19 cellular contexts compared by ENCODE assay signal in genomic region chr9:69465473-69465872, GRCh38.
DNase-seq lines count a peak whose midpoint lies in the region; ATAC-seq and TF ChIP-seq lines count a peak whose summit lies in the region.
"Had no signal": no experiment of that assay in that cellular context is flagged by ENCODE, and none has a peak within 500 bp of the region (broad histone marks: within the 10 kb centered on the region; RNA-seq: fewer than 3 reads in every experiment).

No MANE protein-coding gene starts in this region.

- no peak overlapping the region for H3K4me3 ChIP-seq in BLaER1 treated with 17β-estradiol and CSF1 and Interleukin-3, amounts not matched to agents 10 nM and 100 nM
- H3K4me3 ChIP-seq in cardiac muscle cell (no peak overlapping the region), right lobe of liver (no peak overlapping the region), testis (no peak overlapping the region)
- no peak overlapping the region for H3K4me3 ChIP-seq in CD8-positive, alpha-beta memory T cell (ENCODE audit: low read length)
- H3K4me3 ChIP-seq: A549, MG63 had no signal

- H3K27me3 Mint-ChIP-seq in CD8-positive, alpha-beta memory T cell = peaks cover 0 to 4% of the 10 kb centered on the region in 2 donors

- H3K27me3 ChIP-seq in BLaER1 treated with 17β-estradiol and CSF1 and Interleukin-3, amounts not matched to agents 10 nM and 100 nM = no peaks in the 10 kb centered on the region
- H3K27me3 ChIP-seq in cardiac muscle cell (no peaks in the 10 kb centered on the region), right lobe of liver (no peaks in the 10 kb centered on the region), testis (no peaks in the 10 kb centered on the region)
- H3K27me3 ChIP-seq in CD8-positive, alpha-beta memory T cell (ENCODE audit: insufficient read depth, low read length, poor library complexity, severe bottlenecking) = no peaks in the 10 kb centered on the region
- H3K27me3 ChIP-seq: MG63 had no signal

- no peak overlapping the region for H3K27ac Mint-ChIP-seq in CD8-positive, alpha-beta memory T cell
- H3K27ac Mint-ChIP-seq: CD14-positive monocyte, HFFc6 had no signal

- TF ChIP-seq CTCF in cardiac muscle cell (IDR thresholded peaks at IDR 0.05; ENCODE audit: low read depth, low read length) (no peak), right lobe of liver (IDR thresholded peaks at IDR 0.05) (no peak), testis (IDR thresholded peaks at IDR 0.05) (no peak)

- DNase-seq in cardiac muscle cell (ENCODE audit: low read depth in 1 of 2, low spot score in 1 of 2) (no peak), right lobe of liver (peak in 1 of 3 donors; percentile 83), testis (peak; percentile 76), HEK293T (ENCODE audit: extremely low spot score) (no peak), NCI-H2171 treated with DMSO at 0.1 percent for 48 hours (lab: John Stamatoyannopoulos, UW) (no peak)
- no peak for DNase-seq in CD8-positive, alpha-beta memory T cell
- DNase-seq: Karpas-422, MG63, NCI-H1092, NCI-H146, NCI-H2081, NCI-H2227 treated with DMSO at 0.1 percent for 48 hours, NCI-H524, SHP77 had no signal

- H3K4me3 Mint-ChIP-seq in CD8-positive, alpha-beta memory T cell = no peak overlapping the region
- H3K4me3 Mint-ChIP-seq: CD14-positive monocyte, HFFc6 had no signal

- POLR2A ChIA-PET in HEK293T (lab: Yijun Ruan, JAX) = no interaction called here
- POLR2A ChIA-PET in CD8-positive, alpha-beta memory T cell (lab: Charles Lee) = no interaction called here

- peaks cover 0 to 85% (median 46%) of the 10 kb centered on the region in 11 experiments; a peak in 16 of 22 replicates for H3K36me3 ChIP-seq in BLaER1 treated with 17β-estradiol and CSF1 and Interleukin-3, amounts not matched to agents 10 nM and 100 nM
- H3K36me3 ChIP-seq in cardiac muscle cell (no peaks in the 10 kb centered on the region), right lobe of liver (no peaks in the 10 kb centered on the region), testis (ENCODE audit: low read depth, missing control alignments) (no peaks in the 10 kb centered on the region)
- no peaks in the 10 kb centered on the region for H3K36me3 ChIP-seq in CD8-positive, alpha-beta memory T cell (ENCODE audit: insufficient read depth, low read length)
- H3K36me3 ChIP-seq: MG63 had no signal

- peaks cover 14 to 78% (median 70%) of the 10 kb centered on the region in 10 experiments; a peak in 19 of 20 replicates for H3K4me1 ChIP-seq in BLaER1 treated with 17β-estradiol and CSF1 and Interleukin-3, amounts not matched to agents 10 nM and 100 nM
- H3K4me1 ChIP-seq in cardiac muscle cell (ENCODE audit: low read depth) = peaks cover 11% of the 10 kb centered on the region
- H3K4me1 ChIP-seq in right lobe of liver = peaks cover 0 to 78% (median 30%) of the 10 kb centered on the region in 4 donors
- H3K4me1 ChIP-seq in testis = peaks cover 15% of the 10 kb centered on the region
- no peaks in the 10 kb centered on the region for H3K4me1 ChIP-seq in CD8-positive, alpha-beta memory T cell (ENCODE audit: insufficient read depth, low read length)

- H3K9ac ChIP-seq in BLaER1 treated with 17β-estradiol and CSF1 and Interleukin-3, amounts not matched to agents 10 nM and 100 nM = peak overlapping the region in 1 of 11 experiments; percentile 26; a peak in 1 of 22 replicates

- H4K20me1 ChIP-seq in BLaER1 treated with 17β-estradiol and CSF1 and Interleukin-3, amounts not matched to agents 10 nM and 100 nM = no peaks in the 10 kb centered on the region

- H3K27ac ChIP-seq in BLaER1 treated with 17β-estradiol and CSF1 and Interleukin-3, amounts not matched to agents 10 nM and 100 nM = peak overlapping the region in 8 of 11 experiments; percentile 18 to 77 (median 37); a peak in 13 of 22 replicates
- peak overlapping the region; percentile 53 for H3K27ac ChIP-seq in cardiac muscle cell
- peak overlapping the region in 2 of 3 donors; percentile 89 to 97 for H3K27ac ChIP-seq in right lobe of liver
- peak overlapping the region; percentile 13 to 69 for H3K27ac ChIP-seq in testis
- H3K27ac ChIP-seq in CD8-positive, alpha-beta memory T cell (ENCODE audit: low read depth, low read length) = no peak overlapping the region
- H3K27ac ChIP-seq: A549 had no signal

- CTCF ChIA-PET in HEK293T (lab: Yijun Ruan, JAX) = no interaction called here
- CTCF ChIA-PET in CD8-positive, alpha-beta memory T cell (lab: Charles Lee) = no interaction called here

- no peaks in the 10 kb centered on the region for H3K4me1 Mint-ChIP-seq in CD8-positive, alpha-beta memory T cell

- H3K9me3 Mint-ChIP-seq in CD8-positive, alpha-beta memory T cell = no peaks in the 10 kb centered on the region
- H3K9me3 Mint-ChIP-seq: HFFc6 had no signal

- no peaks in the 10 kb centered on the region for H3K36me3 Mint-ChIP-seq in CD8-positive, alpha-beta memory T cell
- H3K36me3 Mint-ChIP-seq: CD14-positive monocyte had no signal

- intact Hi-C loops in right lobe of liver (cut with DNase I) = no loop called here
- intact Hi-C loops in testis (cut with DNase I; ENCODE audit: low total_unique reads) = no loop called here

- no peak for TF ChIP-seq POLR2A in right lobe of liver (IDR thresholded peaks at IDR 0.05)
- no peak for TF ChIP-seq POLR2A in testis (IDR thresholded peaks at IDR 0.05)

- 12% methylated on average over 3 of the region's 3 CpGs for WGBS in right lobe of liver (ENCODE audit: insufficient coverage, low coverage, low lambda C conversion rate, missing lambda C conversion rate)
- 30 to 38% methylated on average over 3 of the region's 3 CpGs for WGBS in testis, 2 donors

- H3K4me2 ChIP-seq in BLaER1 treated with 17β-estradiol and CSF1 and Interleukin-3, amounts not matched to agents 10 nM and 100 nM = peak overlapping the region in 9 of 11 experiments; percentile 20 to 92 (median 76); a peak in 18 of 22 replicates
- H3K4me2 ChIP-seq: A549 had no signal

- no peaks in the 10 kb centered on the region; a peak in 1 of 22 replicates for H3K9me3 ChIP-seq in BLaER1 treated with 17β-estradiol and CSF1 and Interleukin-3, amounts not matched to agents 10 nM and 100 nM (replicated peaks in 1 of 11)
- H3K9me3 ChIP-seq in cardiac muscle cell (ENCODE audit: low read depth) (no peaks in the 10 kb centered on the region), right lobe of liver (no peaks in the 10 kb centered on the region), testis (no peaks in the 10 kb centered on the region)
- no peaks in the 10 kb centered on the region for H3K9me3 ChIP-seq in CD8-positive, alpha-beta memory T cell (ENCODE audit: low read length)
- H3K9me3 ChIP-seq: A549, MG63 had no signal

- ATAC-seq in right lobe of liver = peak; percentile 23 to 85 (median 60)
- ATAC-seq: A549, Panc1 had no signal

TF ChIP-seq in HEK293T, 16 proteins besides CTCF, POLR2A, EP300 and RAD21:
- TF ChIP-seq PKNOX1 (IDR thresholded peaks at IDR 0.05) (no peak), LEF1 (IDR thresholded peaks at IDR 0.05; ENCODE audit: borderline replicate concordance) (no peak), SP1 (IDR thresholded peaks at IDR 0.05) (no peak), TARDBP (IDR thresholded peaks at IDR 0.05) (no peak), FOXK2 (IDR thresholded peaks at IDR 0.05) (no peak), SUZ12 (IDR thresholded peaks at IDR 0.05) (no peak), HDGF (IDR thresholded peaks at IDR 0.05; ENCODE audit: borderline replicate concordance) (no peak), ZNF384 (IDR thresholded peaks at IDR 0.05) (no peak), NFRKB (IDR thresholded peaks at IDR 0.05) (no peak), FOXM1 (IDR thresholded peaks at IDR 0.05; ENCODE audit: borderline replicate concordance) (no peak), ARNT (IDR thresholded peaks at IDR 0.05) (no peak), BHLHE40 (IDR thresholded peaks at IDR 0.05; ENCODE audit: borderline replicate concordance) (no peak)
